9 cellular contexts compared by ENCODE assay signal in the genomic region with DNA sequence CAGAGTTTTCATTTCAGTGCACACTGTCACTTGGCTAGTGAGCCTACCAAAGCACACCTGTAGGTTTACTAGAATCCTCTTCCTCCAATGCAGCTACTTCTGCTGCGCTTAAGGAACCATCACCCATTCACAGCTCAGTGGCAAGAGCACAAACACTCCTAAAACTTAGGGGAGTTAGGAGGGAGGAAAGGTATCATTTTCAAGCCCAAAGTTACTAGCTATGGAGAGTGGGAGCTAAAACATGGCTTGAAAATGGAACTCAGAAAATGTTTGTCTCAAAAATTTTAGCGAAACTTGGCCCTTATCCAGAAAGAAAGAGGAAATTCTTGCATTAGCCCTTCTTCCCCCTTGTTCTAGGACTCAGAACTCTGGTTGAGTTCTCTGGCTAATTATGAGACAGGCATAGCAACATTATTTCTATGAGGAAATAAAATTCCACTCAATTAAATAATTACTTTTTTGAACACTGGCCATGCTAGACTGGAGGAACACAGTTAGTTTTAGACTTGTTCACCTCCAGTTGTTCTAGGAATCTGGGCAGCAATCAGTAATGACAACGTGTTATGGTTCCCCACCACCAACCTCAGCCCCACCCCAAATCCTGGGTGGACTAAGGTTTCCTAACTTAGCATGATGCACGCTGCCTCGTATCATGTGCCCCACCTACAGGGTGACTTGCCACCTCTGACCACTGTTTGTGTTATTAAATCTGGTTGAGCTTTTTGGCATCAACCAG. TPM values are rescaled to one million over a fixed set of nuclear protein-coding genes. Genes with fewer than 3 reads are reported as not detected.
DNase-seq lines count a peak whose midpoint lies in the region; ATAC-seq, FAIRE-seq and TF ChIP-seq lines count a peak whose summit lies in the region.
"Had no signal": no experiment of that assay in that cellular context is flagged by ENCODE, and none has a peak within 500 bp of the region (broad histone marks: within the 10 kb centered on the region; RNA-seq: fewer than 3 reads in every experiment).

No MANE protein-coding gene starts in this region.

- TF ChIP-seq RAD21 in GM12878 (IDR thresholded peaks at IDR 0.05; ENCODE audit: insufficient read depth, low read depth, low read length), result no peak

- peaks cover 68 to 78% (median 70%) of the 10 kb centered on the region in 3 donors for H3K4me1 Mint-ChIP-seq in naive B cell

- no peak for TF ChIP-seq EP300 in GM12878 (IDR thresholded peaks at IDR 0.05; ENCODE audit: borderline replicate concordance in 1 of 2, control insufficient read depth in 1 of 2, low read depth in 2 of 2, low read length in 2 of 2)

- H3K27ac ChIP-seq in GM12878 (ENCODE audit: control insufficient read depth, insufficient read depth) (peak overlapping the region; percentile 75), foreskin keratinocyte (no peak overlapping the region)

- FAIRE-seq in GM12878 (lab: Jason Lieb, UNC), result no peak
- FAIRE-seq in HTR-8/SVneo (lab: Jason Lieb, UNC), result no peak

- H3K27me3 ChIP-seq in GM12878 (replicated peaks in 1 of 2; ENCODE audit: control insufficient read depth in 2 of 2, insufficient read depth in 2 of 2, low read length in 1 of 2) (no peaks in the 10 kb centered on the region), foreskin keratinocyte (no peaks in the 10 kb centered on the region)

- no peaks in the 10 kb centered on the region for H3K36me3 Mint-ChIP-seq in naive B cell

- H3K9ac ChIP-seq in GM12878 (ENCODE audit: control insufficient read depth, insufficient read depth, low read length), result peak overlapping the region; percentile 51

- H3K36me3 ChIP-seq in GM12878 (ENCODE audit: control insufficient read depth in 2 of 2, insufficient read depth in 2 of 2, low read length in 1 of 2), result no peaks in the 10 kb centered on the region

- H4K20me1 ChIP-seq in GM12878 (ENCODE audit: control insufficient read depth, insufficient read depth), result no peaks in the 10 kb centered on the region

- CTCF ChIA-PET in GM12878 (lab: Yijun Ruan, JAX), result interaction anchor here (0.6 to 11.2 kb wide), 15 partner anchors 9 to 335 kb away, joined by 3 to 174 read pairs (median 4); no protein-coding TSS in a partner anchor

- H2AFZ ChIP-seq in GM12878 (ENCODE audit: control insufficient read depth, low read depth, low read length), result peak overlapping the region; percentile 55; the same call in 1 of the 2 replicates

- peaks cover 83% of the 10 kb centered on the region for H3K79me2 ChIP-seq in GM12878 (ENCODE audit: control insufficient read depth, insufficient read depth, low read length)

- intact Hi-C loops in GM12878 (cut with micrococcal nuclease; ENCODE audit: unreplicated experiment), result loop anchor here (2.0 to 10.0 kb wide), 3 partner anchors 21 to 325 kb away; a partner anchor contains a TSS

- POLR2A ChIA-PET in GM12878 (lab: Charles Lee), result interaction anchor here (0.5 to 5.6 kb wide), 8 partner anchors 8 to 473 kb away, joined by 3 to 124 read pairs (median 10); a partner anchor contains a TSS

- H3K27me3 Mint-ChIP-seq in naive B cell, result no peaks in the 10 kb centered on the region

- peak overlapping the region; percentile 43; the same call in 1 of the 2 replicates for H3K4me3 ChIP-seq in GM12878

- BruUV-seq in GM12878 (replicated peaks; lab: Mats Ljungman, UMichigan), result no TSS peak

- DNase-seq in Caki2 (ENCODE audit: low read depth), result peak; percentile 85
- no peak for DNase-seq in GM12878 (ENCODE audit: low read depth, low spot score)
- DNase-seq in naive B cell, result peak; percentile 49
- no peak for DNase-seq in NCI-H1092 treated with DMSO at 0.1 percent for 48 hours (lab: John Stamatoyannopoulos, UW)
- DNase-seq in foreskin keratinocyte, result no peak
- no peak for DNase-seq in germinal center (ENCODE audit: low spot score)
- no peak for DNase-seq in HTR-8/SVneo (ENCODE audit: insufficient read length, low spot score)

- H3K4me1 ChIP-seq in GM12878 (ENCODE audit: control insufficient read depth, insufficient read depth, low read length) (peaks cover 47% of the 10 kb centered on the region), foreskin keratinocyte (peaks cover 13% of the 10 kb centered on the region)

- WGBS in GM12878 (ENCODE audit: insufficient coverage, insufficient replicate concordance, low lambda C conversion rate, missing lambda C conversion rate), result 49% methylated on average over 5 of the region's 5 CpGs

- TF ChIP-seq CTCF in GM12878 (IDR thresholded peaks at IDR 0.05 in 2 of 3, conservative IDR thresholded peaks at IDR 0.05 in 1 of 3; ENCODE audit: control insufficient read depth in 2 of 3, extremely low read depth in 1 of 3, insufficient read depth in 1 of 3, low read depth in 3 of 3, low read length in 3 of 3), result no peak
- no peak for TF ChIP-seq CTCF in foreskin keratinocyte (conservative IDR thresholded peaks at IDR 0.05)

- no peak for TF ChIP-seq POLR2A in GM12878 (IDR thresholded peaks at IDR 0.05; ENCODE audit: low read depth, low read length)

- ATAC-seq in HG03460 (IDR thresholded peaks at IDR 0.05; ENCODE audit: unreplicated experiment) (peak; percentile 30), GM12878 (peak; percentile 61), naive B cell (ENCODE audit: low read depth in 2 of 2) (peak; percentile 86 to 90), foreskin keratinocyte (no peak)
- ATAC-seq: HCT116 had no signal

- SMC1A ChIA-PET in GM12878 (lab: Charles Lee; ENCODE audit: uncharacterized antibody, unreplicated experiment), result interaction anchor here (0.8 to 6.7 kb wide), 17 partner anchors 8 to 271 kb away, joined by 3 to 160 read pairs (median 5); no protein-coding TSS in a partner anchor

- H3K4me2 ChIP-seq in GM12878 (ENCODE audit: control insufficient read depth, insufficient read depth), result peak overlapping the region; percentile 96

- in situ Hi-C loops in Caki2 (cut with HindIII; ENCODE audit: low pct_unique_long_range_greater_than_20kb, low sequenced_read_pairs), result no loop called here
- in situ Hi-C loops in GM12878 (cut with MboI), result loop anchor here (10.0 kb wide), 2 partner anchors 475 to 615 kb away; a partner anchor contains a TSS

- peak overlapping the region; percentile 93 to 97 (median 97) for H3K27ac Mint-ChIP-seq in naive B cell

- H3K9me3 Mint-ChIP-seq in naive B cell, result no peaks in the 10 kb centered on the region

- H3K9me3 ChIP-seq in GM12878 (replicated peaks; ENCODE audit: control insufficient read depth, insufficient read depth, low read length), result no peaks in the 10 kb centered on the region

- H3K4me3 Mint-ChIP-seq in naive B cell, result peak overlapping the region; percentile 43 to 87 (median 77)

- RAD21 ChIA-PET in GM12878 (lab: Charles Lee; ENCODE audit: unreplicated experiment), result interaction anchor here (0.7 to 5.4 kb wide), 10 partner anchors 9 to 268 kb away, joined by 3 to 110 read pairs (median 4); no protein-coding TSS in a partner anchor

TF ChIP-seq in GM12878, 131 proteins besides CTCF, POLR2A, EP300 and RAD21 (continues in another document):
- TF ChIP-seq IKZF1 (conservative IDR thresholded peaks at IDR 0.05), result peak; percentile 16; the same call in 1 of the 2 replicates
- TF ChIP-seq CREM (IDR thresholded peaks at IDR 0.05; ENCODE audit: low read depth), result no peak
- TF ChIP-seq NBN (IDR thresholded peaks at IDR 0.05), result peak; percentile 22; the same call in 1 of the 2 replicates
- TF ChIP-seq, protein P1, sequence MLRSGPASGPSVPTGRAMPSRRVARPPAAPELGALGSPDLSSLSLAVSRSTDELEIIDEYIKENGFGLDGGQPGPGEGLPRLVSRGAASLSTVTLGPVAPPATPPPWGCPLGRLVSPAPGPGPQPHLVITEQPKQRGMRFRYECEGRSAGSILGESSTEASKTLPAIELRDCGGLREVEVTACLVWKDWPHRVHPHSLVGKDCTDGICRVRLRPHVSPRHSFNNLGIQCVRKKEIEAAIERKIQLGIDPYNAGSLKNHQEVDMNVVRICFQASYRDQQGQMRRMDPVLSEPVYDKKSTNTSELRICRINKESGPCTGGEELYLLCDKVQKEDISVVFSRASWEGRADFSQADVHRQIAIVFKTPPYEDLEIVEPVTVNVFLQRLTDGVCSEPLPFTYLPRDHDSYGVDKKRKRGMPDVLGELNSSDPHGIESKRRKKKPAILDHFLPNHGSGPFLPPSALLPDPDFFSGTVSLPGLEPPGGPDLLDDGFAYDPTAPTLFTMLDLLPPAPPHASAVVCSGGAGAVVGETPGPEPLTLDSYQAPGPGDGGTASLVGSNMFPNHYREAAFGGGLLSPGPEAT (IDR thresholded peaks at IDR 0.05; ENCODE audit: low read depth), result 0 out of 2 replicates have a peak, but pooled peaks have one; percentile 18

RNA-seq across cellular contexts. Expression of a gene that starts 32.9 kb away (rescaled TPM):
- total RNA-seq in Caki2 (2014; rRNA removed; shearing (Covaris generic); ENCODE audit: low replicate concordance), result 30.4 and 31.6 TPM in 2 replicates
- 45.1 and 47.9 TPM in 2 replicates for total RNA-seq in GM12878 (2013; cell fraction: nucleolus; rRNA removed)
- total RNA-seq in GM12878 (2014; rRNA removed) (18.3 and 19.5 TPM in 2 replicates), GM12878 (2014; rRNA removed; fragmentation: Illumina TruSeq; extraction: Trizol) (14.8 and 17.2 TPM in 2 replicates), GM12878 (2021) (19.6 and 23.5 TPM in 2 replicates), foreskin keratinocyte (6.6 and 7.3 TPM in 2 replicates)
- 14.1 TPM for polyA plus RNA-seq in GM12878 (2011; ENCODE audit: low read depth)
- polyA plus RNA-seq in GM12878 (2011; rRNA removed) (28.0 and 32.0 TPM in 2 replicates), GM12878 (2014; fragmentation: Illumina TruSeq; extraction: Trizol) (19.1 and 24.1 TPM in 2 replicates), GM12878 (2014; fragmentation: Nextera tagmentation; extraction: Ambion mirVana) (1 to 10 TPM; 4.1 to 4.5 TPM), GM12878 (2014; rRNA removed) (13.7 and 17.1 TPM in 2 replicates), GM12878 (2016; fragmentation: Nextera tagmentation; extraction: Ambion mirVana) (10 to 100 TPM; 12.0 to 14.2 TPM), naive B cell (ENCODE audit: low read depth in 6 of 6) (10 to 100 TPM in 2 of 6 donors, 1 to 10 TPM in 4; 1.6 to 15.4 (median 8.1) TPM), foreskin keratinocyte (1.5 and 1.6 TPM in 2 replicates)
- polyA plus RNA-seq in GM12878 (2011; cell fraction: cytosol; rRNA removed), result 18.7 and 20.1 TPM in 2 replicates
- polyA plus RNA-seq in GM12878 (2011; cell fraction: nucleus; rRNA removed), result 27.4 and 28.2 TPM in 2 replicates
- 14.0 and 18.7 TPM in 2 replicates for polyA plus RNA-seq in GM12878 (2012)
- polyA minus RNA-seq in GM12878 (2011; rRNA and poly(A)+ RNA removed), result 24.7 and 26.7 TPM in 2 replicates
- 9.6 and 12.5 TPM in 2 replicates for polyA minus RNA-seq in GM12878 (2011; cell fraction: cytosol; rRNA and poly(A)+ RNA removed)
- 10.8 and 17.7 TPM in 2 replicates for polyA minus RNA-seq in GM12878 (2011; cell fraction: nucleus; rRNA and poly(A)+ RNA removed)

Comparison
In these comparisons a context has a peak if more than half of its experiments do, and no peak if none do; other contexts are left out.
1. DNase-seq: peak in Caki2 (single experiment) and naive B cell (single experiment); none in GM12878 (single experiment), NCI-H1092 treated with DMSO at 0.1 percent for 48 hours (single experiment), foreskin keratinocyte (0 of 2), germinal center (single experiment) and HTR-8/SVneo (single experiment).